Comparison of ENCODE assay signal across 6 cellular contexts in the genomic region with DNA sequence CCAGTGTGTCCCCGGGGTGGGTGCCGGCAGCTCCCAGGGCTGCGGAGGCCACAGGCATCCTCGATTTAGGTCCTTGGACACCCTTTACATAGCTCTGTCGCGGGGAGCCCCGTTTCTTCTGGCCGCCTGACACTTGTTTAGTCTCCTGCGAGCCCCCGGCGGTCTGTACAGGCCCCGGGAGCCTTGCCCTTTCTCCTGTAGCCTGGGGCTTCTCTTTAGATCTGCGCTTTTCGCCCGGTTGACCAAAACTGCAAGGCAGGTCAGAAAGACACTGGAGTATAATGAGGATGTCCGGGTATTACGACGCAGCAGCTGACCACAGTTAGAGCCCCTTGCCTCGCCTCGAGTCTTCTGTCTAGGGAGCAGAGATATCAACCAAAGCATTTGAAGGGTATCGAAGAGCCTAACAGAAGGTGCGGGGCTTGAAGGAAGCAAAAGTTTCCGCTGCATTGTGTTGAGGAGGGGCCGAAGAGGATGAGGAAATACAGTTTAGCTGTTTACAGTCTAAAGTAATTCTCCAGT.
DNase-seq lines count a peak whose midpoint lies in the region; ATAC-seq and TF ChIP-seq lines count a peak whose summit lies in the region.

No MANE protein-coding gene starts in this region.

- peak overlapping the region; percentile 62 to 74 for H3K4me3 ChIP-seq in neutrophil (ENCODE audit: low read depth in 1 of 2, low read length in 1 of 2)

- ATAC-seq in HG03097 (IDR thresholded peaks at IDR 0.05; ENCODE audit: low FRiP score, unreplicated experiment) (peak; percentile 14), HG02938 (IDR thresholded peaks at IDR 0.05; ENCODE audit: unreplicated experiment) (no peak)

- H3K27ac ChIP-seq in caudate nucleus (ENCODE audit: low read depth, low read length), result peak overlapping the region; percentile 46
- peak overlapping the region; percentile 93 for H3K27ac ChIP-seq in neutrophil

- H3K27me3 ChIP-seq in neutrophil, result no peaks in the 10 kb centered on the region

- peaks cover 5% of the 10 kb centered on the region for H3K36me3 ChIP-seq in neutrophil

- peaks cover 18 to 23% of the 10 kb centered on the region in 2 experiments for H3K4me1 ChIP-seq in neutrophil (ENCODE audit: control insufficient read depth in 1 of 2, insufficient read depth in 1 of 2, low read depth in 1 of 2, low read length in 1 of 2)

- no peak for TF ChIP-seq CTCF in neutrophil (IDR thresholded peaks at IDR 0.05)

- H3K9me3 ChIP-seq in neutrophil, result no peaks in the 10 kb centered on the region

- peak; percentile 28 for DNase-seq in ELR (ENCODE audit: low read depth)
- DNase-seq in caudate nucleus (lab: John Stamatoyannopoulos, UW), result peak in 7 of 61 donors; percentile 1 to 55 (median 40)
- no peak for DNase-seq in KG1 (lab: John Stamatoyannopoulos, UW)
